1 cellular context compared by ENCODE assay signal in the genomic region with DNA sequence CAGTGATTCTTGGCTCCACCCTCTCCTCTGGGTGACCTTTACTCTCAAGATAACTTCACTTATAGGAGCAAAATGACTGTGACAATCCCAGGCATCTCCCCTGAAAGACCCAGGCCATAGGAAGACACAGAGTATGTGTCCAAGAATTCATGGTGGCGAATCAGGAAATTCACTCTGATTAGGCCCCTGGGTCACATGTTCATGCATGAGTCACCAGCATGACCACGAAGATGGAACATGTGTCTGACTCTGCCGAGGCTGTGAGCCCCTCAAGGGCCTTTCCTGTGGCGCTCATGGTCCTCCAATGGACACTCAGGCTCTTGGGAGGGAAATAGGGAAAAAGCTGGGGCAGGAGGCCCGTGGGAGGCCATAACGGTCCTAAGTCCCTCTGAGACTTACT.
TF ChIP-seq lines count a peak whose summit lies in the region.

No MANE protein-coding gene starts in this region.

TF ChIP-seq in K562, 482 proteins besides CTCF, POLR2A, EP300 and RAD21 (continued from another document):
- TF ChIP-seq JUN (IDR thresholded peaks at IDR 0.05; ENCODE audit: borderline replicate concordance, low read depth, low read length) (peak; percentile 33; the same call in 1 of the 2 replicates), JUN (CRISPR knock-in tag; IDR thresholded peaks at IDR 0.05; ENCODE audit: borderline replicate concordance) (no peak), PTTG1 (tag; IDR thresholded peaks at IDR 0.05; ENCODE audit: low read depth) (no peak), RUNX1 (IDR thresholded peaks at IDR 0.05; ENCODE audit: low read depth) (no peak), JUND (IDR thresholded peaks at IDR 0.05; ENCODE audit: borderline replicate concordance, low read depth, low read length) (peak; percentile 81; the same call in 1 of the 2 replicates), JUND (tag; IDR thresholded peaks at IDR 0.05; ENCODE audit: borderline replicate concordance, low read depth, low read length) (peak; percentile 81; the same call in 2 of the 3 replicates), NFRKB (IDR thresholded peaks at IDR 0.05; ENCODE audit: low read depth) (no peak), ZFP36 (IDR thresholded peaks at IDR 0.05; ENCODE audit: low read depth, low read length, partially characterized antibody) (no peak), RBM34 (IDR thresholded peaks at IDR 0.05; ENCODE audit: borderline replicate concordance, insufficient read depth, low read length) (no peak), ZNF282 (CRISPR knock-in tag; IDR thresholded peaks at IDR 0.05) (no peak), CBX3 (IDR thresholded peaks at IDR 0.05; ENCODE audit: borderline replicate concordance in 1 of 2, low read length in 2 of 2) (0 out of 3 replicates have a peak, but pooled peaks of 1 of the 2 experiments have one; percentile 46), ZNF212 (CRISPR knock-in tag; IDR thresholded peaks at IDR 0.05) (no peak), ELF4 (CRISPR knock-in tag; IDR thresholded peaks at IDR 0.05) (no peak), NCOR1 (IDR thresholded peaks at IDR 0.05) (no peak), TEAD2 (tag; IDR thresholded peaks at IDR 0.05) (no peak), ZNF445 (CRISPR knock-in tag; IDR thresholded peaks at IDR 0.05; ENCODE audit: low read depth) (no peak), ZNF668 (CRISPR knock-in tag; IDR thresholded peaks at IDR 0.05) (no peak)
- TF ChIP-seq, protein P1, sequence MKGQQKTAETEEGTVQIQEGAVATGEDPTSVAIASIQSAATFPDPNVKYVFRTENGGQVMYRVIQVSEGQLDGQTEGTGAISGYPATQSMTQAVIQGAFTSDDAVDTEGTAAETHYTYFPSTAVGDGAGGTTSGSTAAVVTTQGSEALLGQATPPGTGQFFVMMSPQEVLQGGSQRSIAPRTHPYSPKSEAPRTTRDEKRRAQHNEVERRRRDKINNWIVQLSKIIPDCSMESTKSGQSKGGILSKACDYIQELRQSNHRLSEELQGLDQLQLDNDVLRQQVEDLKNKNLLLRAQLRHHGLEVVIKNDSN (CRISPR knock-in tag; IDR thresholded peaks at IDR 0.05), result peak; percentile 48; the same call in 1 of the 2 replicates
- TF ChIP-seq, protein P2, sequence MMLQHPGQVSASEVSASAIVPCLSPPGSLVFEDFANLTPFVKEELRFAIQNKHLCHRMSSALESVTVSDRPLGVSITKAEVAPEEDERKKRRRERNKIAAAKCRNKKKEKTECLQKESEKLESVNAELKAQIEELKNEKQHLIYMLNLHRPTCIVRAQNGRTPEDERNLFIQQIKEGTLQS (IDR thresholded peaks at IDR 0.05), result peak; percentile 87
- TF ChIP-seq, protein P2 (CRISPR knock-in tag; conservative IDR thresholded peaks at IDR 0.05), result no peak; the same call in 1 of the 2 replicates
- TF ChIP-seq, protein P3, sequence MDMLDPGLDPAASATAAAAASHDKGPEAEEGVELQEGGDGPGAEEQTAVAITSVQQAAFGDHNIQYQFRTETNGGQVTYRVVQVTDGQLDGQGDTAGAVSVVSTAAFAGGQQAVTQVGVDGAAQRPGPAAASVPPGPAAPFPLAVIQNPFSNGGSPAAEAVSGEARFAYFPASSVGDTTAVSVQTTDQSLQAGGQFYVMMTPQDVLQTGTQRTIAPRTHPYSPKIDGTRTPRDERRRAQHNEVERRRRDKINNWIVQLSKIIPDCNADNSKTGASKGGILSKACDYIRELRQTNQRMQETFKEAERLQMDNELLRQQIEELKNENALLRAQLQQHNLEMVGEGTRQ (CRISPR knock-in tag; IDR thresholded peaks at IDR 0.05), result peak; percentile 77
- TF ChIP-seq, protein P4, sequence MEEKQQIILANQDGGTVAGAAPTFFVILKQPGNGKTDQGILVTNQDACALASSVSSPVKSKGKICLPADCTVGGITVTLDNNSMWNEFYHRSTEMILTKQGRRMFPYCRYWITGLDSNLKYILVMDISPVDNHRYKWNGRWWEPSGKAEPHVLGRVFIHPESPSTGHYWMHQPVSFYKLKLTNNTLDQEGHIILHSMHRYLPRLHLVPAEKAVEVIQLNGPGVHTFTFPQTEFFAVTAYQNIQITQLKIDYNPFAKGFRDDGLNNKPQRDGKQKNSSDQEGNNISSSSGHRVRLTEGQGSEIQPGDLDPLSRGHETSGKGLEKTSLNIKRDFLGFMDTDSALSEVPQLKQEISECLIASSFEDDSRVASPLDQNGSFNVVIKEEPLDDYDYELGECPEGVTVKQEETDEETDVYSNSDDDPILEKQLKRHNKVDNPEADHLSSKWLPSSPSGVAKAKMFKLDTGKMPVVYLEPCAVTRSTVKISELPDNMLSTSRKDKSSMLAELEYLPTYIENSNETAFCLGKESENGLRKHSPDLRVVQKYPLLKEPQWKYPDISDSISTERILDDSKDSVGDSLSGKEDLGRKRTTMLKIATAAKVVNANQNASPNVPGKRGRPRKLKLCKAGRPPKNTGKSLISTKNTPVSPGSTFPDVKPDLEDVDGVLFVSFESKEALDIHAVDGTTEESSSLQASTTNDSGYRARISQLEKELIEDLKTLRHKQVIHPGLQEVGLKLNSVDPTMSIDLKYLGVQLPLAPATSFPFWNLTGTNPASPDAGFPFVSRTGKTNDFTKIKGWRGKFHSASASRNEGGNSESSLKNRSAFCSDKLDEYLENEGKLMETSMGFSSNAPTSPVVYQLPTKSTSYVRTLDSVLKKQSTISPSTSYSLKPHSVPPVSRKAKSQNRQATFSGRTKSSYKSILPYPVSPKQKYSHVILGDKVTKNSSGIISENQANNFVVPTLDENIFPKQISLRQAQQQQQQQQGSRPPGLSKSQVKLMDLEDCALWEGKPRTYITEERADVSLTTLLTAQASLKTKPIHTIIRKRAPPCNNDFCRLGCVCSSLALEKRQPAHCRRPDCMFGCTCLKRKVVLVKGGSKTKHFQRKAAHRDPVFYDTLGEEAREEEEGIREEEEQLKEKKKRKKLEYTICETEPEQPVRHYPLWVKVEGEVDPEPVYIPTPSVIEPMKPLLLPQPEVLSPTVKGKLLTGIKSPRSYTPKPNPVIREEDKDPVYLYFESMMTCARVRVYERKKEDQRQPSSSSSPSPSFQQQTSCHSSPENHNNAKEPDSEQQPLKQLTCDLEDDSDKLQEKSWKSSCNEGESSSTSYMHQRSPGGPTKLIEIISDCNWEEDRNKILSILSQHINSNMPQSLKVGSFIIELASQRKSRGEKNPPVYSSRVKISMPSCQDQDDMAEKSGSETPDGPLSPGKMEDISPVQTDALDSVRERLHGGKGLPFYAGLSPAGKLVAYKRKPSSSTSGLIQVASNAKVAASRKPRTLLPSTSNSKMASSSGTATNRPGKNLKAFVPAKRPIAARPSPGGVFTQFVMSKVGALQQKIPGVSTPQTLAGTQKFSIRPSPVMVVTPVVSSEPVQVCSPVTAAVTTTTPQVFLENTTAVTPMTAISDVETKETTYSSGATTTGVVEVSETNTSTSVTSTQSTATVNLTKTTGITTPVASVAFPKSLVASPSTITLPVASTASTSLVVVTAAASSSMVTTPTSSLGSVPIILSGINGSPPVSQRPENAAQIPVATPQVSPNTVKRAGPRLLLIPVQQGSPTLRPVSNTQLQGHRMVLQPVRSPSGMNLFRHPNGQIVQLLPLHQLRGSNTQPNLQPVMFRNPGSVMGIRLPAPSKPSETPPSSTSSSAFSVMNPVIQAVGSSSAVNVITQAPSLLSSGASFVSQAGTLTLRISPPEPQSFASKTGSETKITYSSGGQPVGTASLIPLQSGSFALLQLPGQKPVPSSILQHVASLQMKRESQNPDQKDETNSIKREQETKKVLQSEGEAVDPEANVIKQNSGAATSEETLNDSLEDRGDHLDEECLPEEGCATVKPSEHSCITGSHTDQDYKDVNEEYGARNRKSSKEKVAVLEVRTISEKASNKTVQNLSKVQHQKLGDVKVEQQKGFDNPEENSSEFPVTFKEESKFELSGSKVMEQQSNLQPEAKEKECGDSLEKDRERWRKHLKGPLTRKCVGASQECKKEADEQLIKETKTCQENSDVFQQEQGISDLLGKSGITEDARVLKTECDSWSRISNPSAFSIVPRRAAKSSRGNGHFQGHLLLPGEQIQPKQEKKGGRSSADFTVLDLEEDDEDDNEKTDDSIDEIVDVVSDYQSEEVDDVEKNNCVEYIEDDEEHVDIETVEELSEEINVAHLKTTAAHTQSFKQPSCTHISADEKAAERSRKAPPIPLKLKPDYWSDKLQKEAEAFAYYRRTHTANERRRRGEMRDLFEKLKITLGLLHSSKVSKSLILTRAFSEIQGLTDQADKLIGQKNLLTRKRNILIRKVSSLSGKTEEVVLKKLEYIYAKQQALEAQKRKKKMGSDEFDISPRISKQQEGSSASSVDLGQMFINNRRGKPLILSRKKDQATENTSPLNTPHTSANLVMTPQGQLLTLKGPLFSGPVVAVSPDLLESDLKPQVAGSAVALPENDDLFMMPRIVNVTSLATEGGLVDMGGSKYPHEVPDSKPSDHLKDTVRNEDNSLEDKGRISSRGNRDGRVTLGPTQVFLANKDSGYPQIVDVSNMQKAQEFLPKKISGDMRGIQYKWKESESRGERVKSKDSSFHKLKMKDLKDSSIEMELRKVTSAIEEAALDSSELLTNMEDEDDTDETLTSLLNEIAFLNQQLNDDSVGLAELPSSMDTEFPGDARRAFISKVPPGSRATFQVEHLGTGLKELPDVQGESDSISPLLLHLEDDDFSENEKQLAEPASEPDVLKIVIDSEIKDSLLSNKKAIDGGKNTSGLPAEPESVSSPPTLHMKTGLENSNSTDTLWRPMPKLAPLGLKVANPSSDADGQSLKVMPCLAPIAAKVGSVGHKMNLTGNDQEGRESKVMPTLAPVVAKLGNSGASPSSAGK (IDR thresholded peaks at IDR 0.05), result peak; percentile 90
- TF ChIP-seq, protein P5, sequence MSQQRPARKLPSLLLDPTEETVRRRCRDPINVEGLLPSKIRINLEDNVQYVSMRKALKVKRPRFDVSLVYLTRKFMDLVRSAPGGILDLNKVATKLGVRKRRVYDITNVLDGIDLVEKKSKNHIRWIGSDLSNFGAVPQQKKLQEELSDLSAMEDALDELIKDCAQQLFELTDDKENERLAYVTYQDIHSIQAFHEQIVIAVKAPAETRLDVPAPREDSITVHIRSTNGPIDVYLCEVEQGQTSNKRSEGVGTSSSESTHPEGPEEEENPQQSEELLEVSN (IDR thresholded peaks at IDR 0.05; ENCODE audit: borderline replicate concordance in 1 of 2, extremely low read depth in 1 of 2, insufficient read depth in 1 of 2, insufficient read length in 1 of 2, low read depth in 1 of 2, low read length in 1 of 2, poor library complexity in 1 of 2, severe bottlenecking in 1 of 2), result peak in 1 of 2 experiments; percentile 71
